In the genomic region with DNA sequence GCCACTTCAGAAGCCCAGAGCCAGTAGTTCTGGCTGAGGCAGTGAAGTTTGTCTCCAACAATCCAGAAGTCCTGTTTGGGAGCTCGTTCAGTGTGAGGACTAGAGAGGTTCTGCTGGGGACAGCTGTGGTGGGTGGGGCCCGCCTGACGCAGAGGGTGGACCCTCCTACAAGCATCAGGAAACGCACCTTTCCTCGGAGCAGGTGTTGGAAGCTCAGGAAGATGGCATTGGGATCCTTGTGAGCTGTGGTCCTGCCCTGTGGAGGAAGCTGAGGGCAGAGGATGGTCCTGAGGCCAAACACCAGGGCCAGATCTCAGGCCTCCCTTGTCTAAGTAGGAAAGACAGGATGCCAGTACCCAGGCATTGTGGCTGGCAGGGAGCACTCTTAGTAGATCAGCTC, we compare ENCODE assay signal across 28 cellular contexts. TPM values are rescaled to one million over a fixed set of nuclear protein-coding genes. Genes with fewer than 3 reads are reported as not detected.
"Had no signal": no experiment of that assay in that cellular context is flagged by ENCODE, and none has a peak within 500 bp of the region (broad histone marks: within the 10 kb centered on the region; RNA-seq: fewer than 3 reads in every experiment).

No MANE protein-coding gene starts in this region.

- FAIRE-seq: RCC 7860 had no signal

- H3K4me3 ChIP-seq: adrenal gland, SJSA1 had no signal

- H3K4me1 ChIP-seq: SJSA1 had no signal

- H3K9me3 ChIP-seq: adrenal gland, SJSA1 had no signal

- H3K4me3 Mint-ChIP-seq: activated CD8-positive, alpha-beta T cell treated with anti-CD3 and anti-CD28 coated beads, Interleukin-2, amount 10 ng/mL, durations not matched to agents 7 days and 5 days; activated naive CD8-positive, alpha-beta T cell treated with anti-CD3 and anti-CD28 coated beads, Interleukin-2, amount 10 ng/mL, durations not matched to agents 7 days and 5 days; IgD-negative memory B cell; T-helper 17 cell; WTC11 had no signal

- DNase-seq: activated CD4-positive, alpha-beta T cell treated with anti-CD3 and anti-CD28 coated beads for 48 hours; activated CD4-positive, alpha-beta T cell treated with anti-CD3 and anti-CD28 coated beads, Interleukin-2, amount 50 U/mL, for 4 hours; activated CD4-positive, CD25-positive, alpha-beta regulatory T cell treated with anti-CD3 and anti-CD28 coated beads, Interleukin-2, amount 50 U/mL, for 72 hours; activated CD8-positive, alpha-beta memory T cell treated with anti-CD3 and anti-CD28 coated beads, Interleukin-2, amount 50 U/mL, for 48 hours; activated CD8-positive, alpha-beta T cell treated with anti-CD3 and anti-CD28 coated beads, Interleukin-2, amount 10 ng/mL, durations not matched to agents 7 days and 5 days; activated naive CD4-positive, alpha-beta T cell treated with anti-CD3 and anti-CD28 coated beads, Interleukin-2, amount 50 U/mL, for 16 hours; activated naive CD8-positive, alpha-beta T cell treated with anti-CD3 and anti-CD28 coated beads, Interleukin-2, amount 10 ng/mL, durations not matched to agents 7 days and 5 days; activated T-cell treated with anti-CD3 and anti-CD28 coated beads, Interleukin-2, amount 50 U/mL, for 1 hour; anterior cingulate cortex; KG1; NCI-H1048; NCI-H187 treated with DMSO at 0.1 percent for 48 hours; NCI-H2171; NCI-H2227 treated with DMSO at 0.1 percent for 48 hours; NCI-H446 treated with DMSO at 0.1 percent for 48 hours; NCI-H526 treated with DMSO at 0.1 percent for 48 hours; NCI-H82; SHP77; T-helper 17 cell; T-helper 9 cell had no signal

- H3K4me1 Mint-ChIP-seq: IgD-negative memory B cell had no signal

- ATAC-seq: activated CD8-positive, alpha-beta T cell treated with anti-CD3 and anti-CD28 coated beads, Interleukin-2, amount 10 ng/mL, durations not matched to agents 7 days and 5 days; SK-N-SH treated with all-trans-retinoic acid at 6 μM for 48 hours; T-helper 17 cell; WTC11 had no signal

- H3K27ac Mint-ChIP-seq: activated CD8-positive, alpha-beta T cell treated with anti-CD3 and anti-CD28 coated beads, Interleukin-2, amount 10 ng/mL, durations not matched to agents 7 days and 5 days; activated naive CD8-positive, alpha-beta T cell treated with anti-CD3 and anti-CD28 coated beads, Interleukin-2, amount 10 ng/mL, durations not matched to agents 7 days and 5 days; T-helper 17 cell; WTC11 had no signal

- H3K27ac ChIP-seq: SJSA1 had no signal

- H3K9me3 Mint-ChIP-seq: activated naive CD8-positive, alpha-beta T cell treated with anti-CD3 and anti-CD28 coated beads, Interleukin-2, amount 10 ng/mL, durations not matched to agents 7 days and 5 days; IgD-negative memory B cell; WTC11 had no signal

- H3K27me3 ChIP-seq: adrenal gland, SJSA1 had no signal

RNA-seq across cellular contexts. Expression of gene THPO, which starts 5.1 kb away (rescaled TPM):
- total RNA-seq: activated CD8-positive, alpha-beta T cell treated with anti-CD3 and anti-CD28 coated beads, Interleukin-2, amount 10 ng/mL, durations not matched to agents 7 days and 5 days; activated naive CD8-positive, alpha-beta T cell treated with anti-CD3 and anti-CD28 coated beads, Interleukin-2, amount 10 ng/mL, durations not matched to agents 7 days and 5 days; LHCN-M2; M059J; SJSA1; T-helper 17 cell had no signal

RNA-seq across cellular contexts. Expression of gene CHRD, which starts 6.9 kb away (rescaled TPM):
- total RNA-seq: activated CD8-positive, alpha-beta T cell treated with anti-CD3 and anti-CD28 coated beads, Interleukin-2, amount 10 ng/mL, durations not matched to agents 7 days and 5 days; activated naive CD8-positive, alpha-beta T cell treated with anti-CD3 and anti-CD28 coated beads, Interleukin-2, amount 10 ng/mL, durations not matched to agents 7 days and 5 days; T-helper 17 cell had no signal
- polyA plus RNA-seq: IgD-negative memory B cell had no signal
